ENCODE assay signal across 8 cellular contexts in the genomic region with DNA sequence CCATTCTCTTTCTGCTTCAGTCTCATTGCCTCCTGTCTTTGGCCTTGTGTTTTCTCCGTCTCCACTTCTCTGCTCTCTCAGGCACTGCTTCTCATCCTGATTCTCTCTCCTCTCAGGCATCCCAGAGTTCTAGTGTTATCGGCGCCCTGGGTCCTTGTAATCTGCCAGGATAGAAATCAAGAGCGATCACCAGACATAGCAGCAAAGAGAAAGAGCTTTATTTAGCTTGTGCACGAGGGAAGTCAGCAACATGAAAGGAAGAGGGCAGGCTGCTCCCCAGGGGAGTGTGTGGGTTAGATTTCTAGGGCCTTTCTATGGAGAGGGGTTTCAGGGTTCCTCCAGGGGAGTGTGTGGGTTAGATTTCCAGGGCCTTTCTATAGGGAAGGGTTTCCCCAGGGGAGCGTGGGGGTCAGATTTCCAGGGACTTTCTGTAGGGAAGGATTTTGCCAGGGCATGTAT. TPM values are rescaled to one million over a fixed set of nuclear protein-coding genes. Genes with fewer than 3 reads are reported as not detected.
DNase-seq lines count a peak whose midpoint lies in the region; ATAC-seq and TF ChIP-seq lines count a peak whose summit lies in the region.

No MANE protein-coding gene starts in this region.

- DNase-seq in NCI-H2171 (lab: John Stamatoyannopoulos, UW) (peak; percentile 30), right atrium auricular region (ENCODE audit: low spot score) (peak; percentile 11), NCI-H748 (lab: John Stamatoyannopoulos, UW; ENCODE audit: unreplicated experiment) (no peak), DMS153 (lab: John Stamatoyannopoulos, UW) (no peak), T-helper 9 cell (no peak)

- TF ChIP-seq POLR2A in GM10847 (IDR thresholded peaks at IDR 0.05; ENCODE audit: extremely low read depth, insufficient read length): peak; percentile 6

- ATAC-seq in GM21717 (IDR thresholded peaks at IDR 0.05; ENCODE audit: unreplicated experiment): peak; percentile 16
- no peak for ATAC-seq in GM18873 (IDR thresholded peaks at IDR 0.05; ENCODE audit: low FRiP score, unreplicated experiment)

- no peaks in the 10 kb centered on the region for H3K9me3 ChIP-seq in right atrium auricular region

- no peaks in the 10 kb centered on the region for H3K36me3 ChIP-seq in right atrium auricular region

- no peaks in the 10 kb centered on the region for H3K27me3 ChIP-seq in right atrium auricular region

- peaks cover 0 to 12% of the 10 kb centered on the region in 2 donors for H3K4me1 ChIP-seq in right atrium auricular region

- TF ChIP-seq CTCF in right atrium auricular region (IDR thresholded peaks at IDR 0.05): no peak

- peak overlapping the region in 1 of 2 donors; percentile 45 for H3K27ac ChIP-seq in right atrium auricular region

- no peak overlapping the region for H3K4me3 ChIP-seq in right atrium auricular region

RNA-seq across cellular contexts. Expression of gene SUN5, which starts 32.5 kb away (rescaled TPM):
- not detected for total RNA-seq in right atrium auricular region

RNA-seq across cellular contexts. Expression of gene BPIFB2, which starts 35.8 kb away (rescaled TPM):
- not detected for total RNA-seq in right atrium auricular region

RNA-seq across cellular contexts. Expression of gene BPIFB6, which starts 59.7 kb away (rescaled TPM):
- total RNA-seq in right atrium auricular region: not detected

Comparison
In these comparisons a context has a peak if more than half of its experiments do, and no peak if none do; other contexts are left out.
1. DNase-seq: peak in NCI-H2171 (single experiment) and right atrium auricular region (single experiment); none in NCI-H748 (single experiment), DMS153 (single experiment) and T-helper 9 cell (single experiment).